Comparison of ENCODE assay signal across 19 cellular contexts in the genomic region with DNA sequence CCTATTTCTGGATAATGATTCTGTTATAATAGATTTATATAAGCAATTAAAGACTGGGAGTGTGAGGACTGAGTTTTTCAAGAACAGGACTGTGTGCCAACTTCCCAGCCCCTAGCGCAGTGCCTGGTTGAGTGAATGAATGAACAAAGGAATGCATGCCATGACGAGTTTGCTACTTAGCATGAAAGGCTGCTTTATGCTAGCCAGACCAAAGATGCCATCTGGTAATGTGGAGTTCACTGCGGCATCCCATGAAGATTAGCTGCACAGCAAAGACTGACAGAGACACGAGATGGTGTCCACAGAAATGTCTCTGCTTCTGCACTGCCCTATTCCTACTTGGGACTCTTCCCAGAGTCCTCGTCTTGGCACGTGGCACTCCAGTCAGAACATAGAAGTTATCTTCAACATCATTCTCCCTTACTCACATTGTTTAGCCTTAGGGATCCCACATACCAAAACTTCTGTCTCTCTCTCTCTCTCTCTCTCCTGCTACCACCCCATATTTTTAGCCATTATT.
DNase-seq lines count a peak whose midpoint lies in the region; ATAC-seq and TF ChIP-seq lines count a peak whose summit lies in the region.
"Had no signal": no experiment of that assay in that cellular context is flagged by ENCODE, and none has a peak within 500 bp of the region (broad histone marks: within the 10 kb centered on the region; RNA-seq: fewer than 3 reads in every experiment).

No MANE protein-coding gene starts in this region.

- no TSS peak for BruUV-seq in mammary epithelial cell (replicated peaks; lab: Mats Ljungman, UMichigan)
- BruUV-seq in MCF 10A (replicated peaks; lab: Mats Ljungman, UMichigan) = no TSS peak

- in situ Hi-C loops in mammary epithelial cell (cut with MboI; ENCODE audit: low sequenced_read_pairs in 2 of 2) = no loop called here

- H3K79me2 ChIP-seq in mammary epithelial cell (ENCODE audit: insufficient read depth, low read length) = no peaks in the 10 kb centered on the region

- TF ChIP-seq EP300 in esophagus muscularis mucosa (IDR thresholded peaks at IDR 0.05) (no peak), stomach (IDR thresholded peaks at IDR 0.05) (no peak)

- no peaks in the 10 kb centered on the region for H3K36me3 Mint-ChIP-seq in MCF 10A (ENCODE audit: insufficient read depth, unreplicated experiment)
- H3K36me3 Mint-ChIP-seq: CD14-positive monocyte had no signal

- 11% methylated on average over 6 of the region's 6 CpGs for WGBS in mammary epithelial cell (ENCODE audit: low coverage, missing lambda C conversion rate)
- WGBS in esophagus muscularis mucosa = 73% methylated on average over 6 of the region's 6 CpGs
- WGBS in stomach, 5 donors = 85 to 90% (median 86%) methylated on average over 6 of the region's 6 CpGs

- H3K4me3 Mint-ChIP-seq in MCF 10A (ENCODE audit: unreplicated experiment) = no peak overlapping the region
- H3K4me3 Mint-ChIP-seq: B cell, CD14-positive monocyte had no signal

- H3K27me3 ChIP-seq in mammary epithelial cell (ENCODE audit: insufficient read depth, low read length) = no peaks in the 10 kb centered on the region
- no peaks in the 10 kb centered on the region for H3K27me3 ChIP-seq in esophagus muscularis mucosa
- H3K27me3 ChIP-seq in stomach = no peaks in the 10 kb centered on the region

- no peak for ATAC-seq in stimulated activated naive CD8-positive, alpha-beta T cell treated with anti-CD3 and anti-CD28 coated beads, Interleukin-15, Interleukin-2, amounts not matched to agents 100 U/mL and 50 U/mL, for 24 hours

- H3K9me3 ChIP-seq in mammary epithelial cell (replicated peaks; ENCODE audit: insufficient read depth, low read length) = no peaks in the 10 kb centered on the region
- H3K9me3 ChIP-seq in esophagus muscularis mucosa = no peaks in the 10 kb centered on the region
- no peaks in the 10 kb centered on the region for H3K9me3 ChIP-seq in stomach

- dilution Hi-C loops in mammary epithelial cell (cut with HindIII; ENCODE audit: low sequenced_read_pairs) = no loop called here

- no peak overlapping the region for H3K4me3 ChIP-seq in mammary epithelial cell (replicated peaks in 1 of 3; ENCODE audit: insufficient read depth in 1 of 3, low read depth in 2 of 3, low read length in 3 of 3)
- H3K4me3 ChIP-seq in esophagus muscularis mucosa = no peak overlapping the region
- H3K4me3 ChIP-seq in stomach = no peak overlapping the region

- no peak overlapping the region for H3K4me2 ChIP-seq in mammary epithelial cell (ENCODE audit: insufficient read depth, low read depth, low read length)

- CTCF ChIA-PET in mammary epithelial cell (lab: Charles Lee; ENCODE audit: low non-redundant PET) (no interaction called here), MCF 10A (lab: Yijun Ruan, JAX) (no interaction called here)

- intact Hi-C loops in mammary epithelial cell (cut with micrococcal nuclease) = no loop called here
- intact Hi-C loops in MCF 10A (cut with micrococcal nuclease) = no loop called here
- intact Hi-C loops in esophagus muscularis mucosa (cut with DNase I) = no loop called here
- intact Hi-C loops in stomach (cut with DNase I; ENCODE audit: low total_unique reads) = no loop called here

- no peak overlapping the region for H3K27ac Mint-ChIP-seq in MCF 10A (ENCODE audit: low read depth, unreplicated experiment)
- H3K27ac Mint-ChIP-seq: B cell had no signal

- H3K9ac ChIP-seq in mammary epithelial cell (ENCODE audit: insufficient read depth, low read length) = no peak overlapping the region

- H3K36me3 ChIP-seq in mammary epithelial cell (ENCODE audit: insufficient read depth, low read length) (no peaks in the 10 kb centered on the region), esophagus muscularis mucosa (no peaks in the 10 kb centered on the region), stomach (no peaks in the 10 kb centered on the region)

- DNase-seq in mammary epithelial cell (peak; percentile 54), MCF 10A (ENCODE audit: unreplicated experiment) (no peak), esophagus muscularis mucosa (ENCODE audit: extremely low spot score) (peak; percentile 82), myocyte (ENCODE audit: low read depth) (peak; percentile 26), NCI-H1417 (lab: John Stamatoyannopoulos, UW) (no peak), stomach (no peak)
- no peak for DNase-seq in stimulated activated naive CD8-positive, alpha-beta T cell treated with anti-CD3 and anti-CD28 coated beads, Interleukin-15, Interleukin-2, amounts not matched to agents 100 U/mL and 50 U/mL, for 24 hours
- DNase-seq: 8988T, DMS53, EL, Karpas-422, NCI-H1417 treated with DMSO at 0.1 percent for 48 hours, NCI-H187 treated with DMSO at 0.1 percent for 48 hours, NCI-H2107, NCI-H446 treated with DMSO at 0.1 percent for 48 hours, NCI-H526 treated with DMSO at 0.1 percent for 48 hours, Right ventricle myocardium superior had no signal

- H3K27ac ChIP-seq in mammary epithelial cell (ENCODE audit: insufficient read depth, low read depth, low read length) = no peak overlapping the region
- no peak overlapping the region for H3K27ac ChIP-seq in esophagus muscularis mucosa (replicated peaks in 1 of 4)
- no peak overlapping the region for H3K27ac ChIP-seq in stomach

- no peak for TF ChIP-seq CTCF in mammary epithelial cell (conservative IDR thresholded peaks at IDR 0.05 in 1 of 2, IDR thresholded peaks at IDR 0.05 in 1 of 2; ENCODE audit: extremely low read depth in 1 of 2, insufficient read depth in 1 of 2, low read depth in 1 of 2, low read length in 2 of 2)
- no peak for TF ChIP-seq CTCF in MCF 10A (IDR thresholded peaks at IDR 0.05; ENCODE audit: unreplicated experiment)
- TF ChIP-seq CTCF in esophagus muscularis mucosa (IDR thresholded peaks at IDR 0.05) = no peak
- TF ChIP-seq CTCF in stomach (IDR thresholded peaks at IDR 0.05) = no peak

- no peaks in the 10 kb centered on the region for H4K20me1 ChIP-seq in mammary epithelial cell (ENCODE audit: insufficient read depth, low read length)

- H3K4me1 ChIP-seq in mammary epithelial cell (ENCODE audit: insufficient read depth, low read length) (peaks cover 10% of the 10 kb centered on the region), esophagus muscularis mucosa (peaks cover 0 to 7% (median 0%) of the 10 kb centered on the region in 4 donors), stomach (peaks cover 14 to 27% (median 19%) of the 10 kb centered on the region in 4 donors)

- peaks cover 6% of the 10 kb centered on the region for H3K4me1 Mint-ChIP-seq in MCF 10A (ENCODE audit: insufficient read depth, unreplicated experiment)

- no peaks in the 10 kb centered on the region for H3K9me3 Mint-ChIP-seq in MCF 10A (ENCODE audit: unreplicated experiment)

- H3K27me3 Mint-ChIP-seq in MCF 10A (ENCODE audit: insufficient read depth, unreplicated experiment) = no peaks in the 10 kb centered on the region

- peak overlapping the region; percentile 65 for H2AFZ ChIP-seq in mammary epithelial cell (ENCODE audit: low read depth, low read length)

- POLR2A ChIA-PET in MCF 10A (lab: Yijun Ruan, JAX) = interaction anchor here (0.7 kb wide), 1 partner anchor 14 kb away, joined by 4 read pairs; no protein-coding TSS in a partner anchor

- no peak for TF ChIP-seq POLR2A in esophagus muscularis mucosa (IDR thresholded peaks at IDR 0.05; ENCODE audit: low read depth)
- TF ChIP-seq POLR2A in stomach (IDR thresholded peaks at IDR 0.05) = no peak

Comparison
In these comparisons a context has a peak if more than half of its experiments do, and no peak if none do; other contexts are left out.
1. DNase-seq: peak in mammary epithelial cell (single experiment), esophagus muscularis mucosa (single experiment) and myocyte (single experiment); none in MCF 10A (single experiment), NCI-H1417 (0 of 3), stimulated activated naive CD8-positive, alpha-beta T cell treated with anti-CD3 and anti-CD28 coated beads, Interleukin-15, Interleukin-2, amounts not matched to agents 100 U/mL and 50 U/mL, for 24 hours (single experiment) and stomach (single experiment).